ENCODE assay signal across 13 cellular contexts in the genomic region with DNA sequence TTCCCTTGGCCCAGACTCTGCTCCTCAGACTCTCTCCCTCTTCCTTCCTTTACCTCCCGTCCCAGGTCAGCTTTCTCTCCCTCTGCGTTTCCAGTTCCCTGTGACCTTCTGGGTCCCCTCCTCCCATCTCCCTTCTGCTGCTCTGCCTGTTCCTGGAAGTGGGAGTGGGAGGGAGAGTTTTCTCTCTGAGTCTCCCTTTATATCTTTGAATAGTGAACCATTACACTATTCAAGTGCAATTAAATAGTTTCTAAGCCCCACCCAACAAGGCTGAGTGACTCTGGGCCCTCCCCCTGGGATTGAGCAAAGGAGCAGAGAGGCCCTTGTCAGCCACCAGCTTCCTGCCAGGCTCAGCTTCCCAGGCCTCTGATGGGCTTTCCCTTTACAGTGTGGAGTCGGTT. TPM values are rescaled to one million over a fixed set of nuclear protein-coding genes. Genes with fewer than 3 reads are reported as not detected.
DNase-seq lines count a peak whose midpoint lies in the region; ATAC-seq and TF ChIP-seq lines count a peak whose summit lies in the region.
"Had no signal": no experiment of that assay in that cellular context is flagged by ENCODE, and none has a peak within 500 bp of the region (broad histone marks: within the 10 kb centered on the region; RNA-seq: fewer than 3 reads in every experiment).

No MANE protein-coding gene starts in this region.

- no peaks in the 10 kb centered on the region for H3K36me3 ChIP-seq in gastrocnemius medialis
- H3K36me3 ChIP-seq in CD8-positive, alpha-beta memory T cell (ENCODE audit: insufficient read depth, low read length), result no peaks in the 10 kb centered on the region
- H3K36me3 ChIP-seq: ascending aorta, esophagus squamous epithelium had no signal

- H3K27me3 Mint-ChIP-seq in CD8-positive, alpha-beta memory T cell, result no peaks in the 10 kb centered on the region

- DNase-seq in DMS 273 (lab: John Stamatoyannopoulos, UW; ENCODE audit: unreplicated experiment) (peak; percentile 79), DMS 273 treated with DMSO at 0.1 percent for 48 hours (lab: John Stamatoyannopoulos, UW) (no peak), NCI-H524 (lab: John Stamatoyannopoulos, UW) (peak; percentile 87), cardiac septum (ENCODE audit: low spot score) (peak; percentile 77), gastrocnemius medialis (no peak), Kasumi-1 (lab: John Stamatoyannopoulos, UW) (no peak)
- no peak for DNase-seq in CD8-positive, alpha-beta memory T cell
- DNase-seq: activated CD4-positive, alpha-beta T cell treated with anti-CD3 and anti-CD28 coated beads, Interleukin-2, amount 50 U/mL, for 1 hour; esophagus squamous epithelium; NCI-H1092 treated with DMSO at 0.1 percent for 48 hours had no signal

- H3K27ac Mint-ChIP-seq in CD8-positive, alpha-beta memory T cell, result peak overlapping the region in 2 of 8 donors; percentile 14 to 33

- no peaks in the 10 kb centered on the region for H3K27me3 ChIP-seq in gastrocnemius medialis
- H3K27me3 ChIP-seq in CD8-positive, alpha-beta memory T cell (ENCODE audit: insufficient read depth, low read length, poor library complexity, severe bottlenecking), result no peaks in the 10 kb centered on the region
- H3K27me3 ChIP-seq: ascending aorta, esophagus squamous epithelium had no signal

- no peak for TF ChIP-seq CTCF in gastrocnemius medialis (IDR thresholded peaks at IDR 0.05 in 4 of 5, conservative IDR thresholded peaks at IDR 0.05 in 1 of 5)

- intact Hi-C loops in cardiac septum (cut with DNase I), result loop anchor here (10.0 kb wide), 1 partner anchor 375 kb away; no protein-coding TSS in a partner anchor
- intact Hi-C loops in gastrocnemius medialis (cut with DNase I; ENCODE audit: low total_unique reads), result no loop called here

- CTCF ChIA-PET in CD8-positive, alpha-beta memory T cell (lab: Charles Lee), result no interaction called here

- H3K4me3 ChIP-seq in gastrocnemius medialis, result no peak overlapping the region
- H3K4me3 ChIP-seq in CD8-positive, alpha-beta memory T cell (ENCODE audit: low read length), result no peak overlapping the region
- H3K4me3 ChIP-seq: ascending aorta, esophagus squamous epithelium had no signal

- no peak overlapping the region for H3K4me3 Mint-ChIP-seq in CD8-positive, alpha-beta memory T cell

- peak overlapping the region; percentile 2 to 48 (median 28) for H3K27ac ChIP-seq in gastrocnemius medialis
- no peak overlapping the region for H3K27ac ChIP-seq in CD8-positive, alpha-beta memory T cell (ENCODE audit: low read depth, low read length)
- H3K27ac ChIP-seq: 22Rv1, ascending aorta had no signal

- no peaks in the 10 kb centered on the region for H3K9me3 ChIP-seq in gastrocnemius medialis
- no peaks in the 10 kb centered on the region for H3K9me3 ChIP-seq in CD8-positive, alpha-beta memory T cell (ENCODE audit: low read length)
- H3K9me3 ChIP-seq: ascending aorta, esophagus squamous epithelium had no signal

- POLR2A ChIA-PET in CD8-positive, alpha-beta memory T cell (lab: Charles Lee), result no interaction called here

- TF ChIP-seq POLR2A in gastrocnemius medialis (IDR thresholded peaks at IDR 0.05), result no peak

- no peaks in the 10 kb centered on the region for H3K4me1 ChIP-seq in gastrocnemius medialis
- no peaks in the 10 kb centered on the region for H3K4me1 ChIP-seq in CD8-positive, alpha-beta memory T cell (ENCODE audit: insufficient read depth, low read length)
- H3K4me1 ChIP-seq: ascending aorta had no signal

- in situ Hi-C loops in gastrocnemius medialis (cut with MboI; ENCODE audit: low sequenced_read_pairs in 4 of 4), result no loop called here

- no peaks in the 10 kb centered on the region for H3K9me3 Mint-ChIP-seq in CD8-positive, alpha-beta memory T cell

- no peaks in the 10 kb centered on the region for H3K4me1 Mint-ChIP-seq in CD8-positive, alpha-beta memory T cell

- ATAC-seq in gastrocnemius medialis (no peak), HG03196 (IDR thresholded peaks at IDR 0.05; ENCODE audit: unreplicated experiment) (no peak)

- H3K36me3 Mint-ChIP-seq in CD8-positive, alpha-beta memory T cell, result peaks cover 0 to 14% (median 7%) of the 10 kb centered on the region in 3 donors

RNA-seq across cellular contexts. Expression of gene THBS4, which starts 34.8 kb away (rescaled TPM):
- total RNA-seq in cardiac septum, result 464 TPM
- total RNA-seq in gastrocnemius medialis, result 100 to 1,000 TPM in 1 of 4 donors, 10 to 100 TPM in 3; 23.3 to 336 (median 38.4) TPM
- total RNA-seq in CD8-positive, alpha-beta memory T cell, result under 1 TPM; 0.55 to 0.98 TPM
- polyA plus RNA-seq in CD8-positive, alpha-beta memory T cell, result not detected
- total RNA-seq: ascending aorta had no signal

Comparison
In these comparisons a context has a peak if more than half of its experiments do, and no peak if none do; other contexts are left out.
1. DNase-seq: peak in DMS 273 (single experiment), NCI-H524 (2 of 2) and cardiac septum (single experiment); none in DMS 273 treated with DMSO at 0.1 percent for 48 hours (single experiment), gastrocnemius medialis (0 of 2), Kasumi-1 (0 of 2) and CD8-positive, alpha-beta memory T cell (0 of 5).
2. RNA of gene THBS4, which starts 34.8 kb away (total RNA-seq): 464 TPM in cardiac septum (single experiment) and 23.3 to 336 TPM in gastrocnemius medialis; 0.55 to 0.98 TPM in CD8-positive, alpha-beta memory T cell; every median in the first group is over 10 times any median in the second.